1 cellular context compared by ENCODE assay signal in genomic region chr6:157860505-157860991, GRCh38.
A peak's percentile ranks its signal among the peaks of the same experiment; 100 is the strongest.
TF ChIP-seq lines count a peak whose summit lies in the region.

No MANE protein-coding gene starts in this region.

TF ChIP-seq in HepG2, 621 proteins besides CTCF, POLR2A, EP300 and RAD21 (continued from another document):
- TF ChIP-seq AHDC1 (CRISPR knock-in tag; IDR thresholded peaks at IDR 0.05; ENCODE audit: borderline replicate concordance): 0 out of 2 replicates have a peak, but pooled peaks have one; percentile 12
- no peak for TF ChIP-seq ZNF512 (CRISPR knock-in tag; IDR thresholded peaks at IDR 0.05)
- TF ChIP-seq TEAD3 (CRISPR knock-in tag; optimal IDR thresholded peaks at IDR 0.05; ENCODE audit: borderline replicate concordance): no peak
- TF ChIP-seq ZNF670 (CRISPR knock-in tag; IDR thresholded peaks at IDR 0.05; ENCODE audit: borderline replicate concordance): no peak
